In the genomic region with DNA sequence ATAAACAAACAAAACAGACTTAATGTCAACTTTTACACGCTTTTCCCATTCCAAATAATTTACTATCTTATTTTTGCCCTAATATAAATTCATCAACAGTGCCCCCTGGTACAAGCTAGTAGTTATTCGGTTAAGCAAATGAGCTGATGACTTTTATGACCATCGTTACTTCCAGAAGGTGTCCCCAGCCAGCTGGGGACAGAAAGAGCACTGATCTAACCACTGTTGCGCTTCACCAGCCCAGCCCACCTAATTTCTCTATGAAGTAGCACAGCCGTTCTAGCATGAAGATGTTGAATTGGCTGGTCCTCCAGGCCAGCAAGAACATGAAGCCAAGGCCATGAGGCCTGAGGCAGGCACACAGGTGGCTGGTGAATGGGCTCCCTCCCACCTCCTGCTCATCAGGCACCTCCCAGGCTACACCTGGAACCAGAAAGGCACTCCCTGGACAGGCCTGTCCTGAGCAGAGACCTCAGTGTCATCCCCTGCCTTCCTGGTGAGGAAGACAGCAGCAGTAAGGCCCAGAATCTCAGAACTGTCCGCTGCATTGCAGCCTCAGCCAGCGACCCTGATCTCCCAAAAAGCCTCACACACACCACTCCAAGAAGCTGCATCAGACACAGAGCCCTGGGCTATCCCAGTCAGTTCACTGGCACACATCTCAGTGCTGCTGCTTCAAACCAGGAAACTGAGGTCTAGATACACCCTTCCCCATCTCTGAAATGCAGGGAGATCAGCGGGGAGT, we compare ENCODE assay signal across 21 cellular contexts. TPM values are rescaled to one million over a fixed set of nuclear protein-coding genes. Genes with fewer than 3 reads are reported as not detected.
A peak's percentile ranks its signal among the peaks of the same experiment; 100 is the strongest.
DNase-seq lines count a peak whose midpoint lies in the region; ATAC-seq, FAIRE-seq and TF ChIP-seq lines count a peak whose summit lies in the region.
"Had no signal": no experiment of that assay in that cellular context is flagged by ENCODE, and none has a peak within 500 bp of the region (broad histone marks: within the 10 kb centered on the region; RNA-seq: fewer than 3 reads in every experiment).

No MANE protein-coding gene starts in this region.

- no peak for FAIRE-seq in K562 (lab: Jason Lieb, UNC)
- FAIRE-seq: pancreas had no signal

- H3K9me1 ChIP-seq in K562 (ENCODE audit: control insufficient read depth, insufficient read depth, low read length): peaks cover 4% of the 10 kb centered on the region

- BruUV-seq in K562 (replicated peaks; lab: Mats Ljungman, UMichigan) (no TSS peak), PC-9 (replicated peaks; lab: Mats Ljungman, UMichigan) (no TSS peak)

- no peak overlapping the region for H3K4me3 Mint-ChIP-seq in progenitor cell of endocrine pancreas (ENCODE audit: low read depth)
- no peak overlapping the region for H3K4me3 Mint-ChIP-seq in activated T-helper 1 cell treated with anti-CD3 and anti-CD28 coated beads, Interleukin-12 subunit alpha, Interleukin-12 subunit beta, Interleukin-2, Interleukin-4 antibody, amounts not matched to agents 30 ng/mL and 10 ng/mL and 1 ng/mL, durations not matched to agents 14 hours and 24 hours and 36 hours
- H3K4me3 Mint-ChIP-seq: activated CD8-positive, alpha-beta T cell treated with anti-CD3 and anti-CD28 coated beads, Interleukin-2, amount 10 ng/mL, durations not matched to agents 7 days and 5 days; activated T-cell treated with anti-CD3 and anti-CD28 coated beads, Interleukin-2, amount 50 U/mL, for 4 hours; CD8-positive, alpha-beta memory T cell; memory B cell; natural killer cell had no signal

- intact Hi-C loops in K562 (cut with micrococcal nuclease): no loop called here
- intact Hi-C loops in PC-9 (cut with micrococcal nuclease; ENCODE audit: unreplicated experiment): no loop called here
- intact Hi-C loops in activated T-helper 1 cell treated with anti-CD3 and anti-CD28 coated beads, Interleukin-12 subunit alpha, Interleukin-12 subunit beta, Interleukin-2, Interleukin-4 antibody, amounts not matched to agents 30 ng/mL and 10 ng/mL and 1 ng/mL, durations not matched to agents 14 hours and 24 hours and 36 hours (cut with micrococcal nuclease): no loop called here

- CTCF ChIA-PET in K562 (lab: Yijun Ruan, JAX; ENCODE audit: low intra/inter-chr PET ratio) (interaction anchor here (0.6 to 0.7 kb wide), 2 partner anchors 68 to 1120 kb away, joined by 3 to 4 read pairs; no protein-coding TSS in a partner anchor), PC-9 (lab: Charles Lee) (no interaction called here)

- no peak for ATAC-seq in DND-41 (ENCODE audit: insufficient read depth, low read depth)
- peak; percentile 47 for ATAC-seq in K562
- no peak for ATAC-seq in GM19023 (IDR thresholded peaks at IDR 0.05; ENCODE audit: unreplicated experiment)
- ATAC-seq: activated CD8-positive, alpha-beta T cell treated with anti-CD3 and anti-CD28 coated beads, Interleukin-2, amount 10 ng/mL, durations not matched to agents 7 days and 5 days; activated T-cell treated with anti-CD3 and anti-CD28 coated beads, Interleukin-2, amount 50 U/mL, for 4 hours; natural killer cell; pancreas had no signal

- H4K20me1 ChIP-seq in DND-41 (ENCODE audit: insufficient read depth, low read length): peaks cover 52% of the 10 kb centered on the region
- peaks cover 35% of the 10 kb centered on the region for H4K20me1 ChIP-seq in K562 (replicated peaks; ENCODE audit: control insufficient read depth, insufficient read depth, low read length)
- H4K20me1 ChIP-seq in PC-9 (ENCODE audit: insufficient read depth): no peaks in the 10 kb centered on the region

- H3K79me2 ChIP-seq in DND-41 (ENCODE audit: insufficient read depth, low read length): peaks cover 84% of the 10 kb centered on the region
- no peaks in the 10 kb centered on the region for H3K79me2 ChIP-seq in K562 (ENCODE audit: control insufficient read depth, insufficient read depth, low read length)
- H3K79me2 ChIP-seq in PC-9 (ENCODE audit: low read depth): 0 out of 2 replicates have a peak, but pooled peaks cover under 1% of the 10 kb centered on the region

- no peak for TF ChIP-seq EP300 in Ishikawa (IDR thresholded peaks at IDR 0.05; ENCODE audit: borderline replicate concordance)
- no peak for TF ChIP-seq EP300 in K562 (IDR thresholded peaks at IDR 0.05; ENCODE audit: low read length)

- no peaks in the 10 kb centered on the region for H3K36me3 Mint-ChIP-seq in progenitor cell of endocrine pancreas (ENCODE audit: insufficient read depth)
- peaks cover 6% of the 10 kb centered on the region for H3K36me3 Mint-ChIP-seq in activated T-helper 1 cell treated with anti-CD3 and anti-CD28 coated beads, Interleukin-12 subunit alpha, Interleukin-12 subunit beta, Interleukin-2, Interleukin-4 antibody, amounts not matched to agents 30 ng/mL and 10 ng/mL and 1 ng/mL, durations not matched to agents 14 hours and 24 hours and 36 hours (ENCODE audit: low read depth)
- H3K36me3 Mint-ChIP-seq: memory B cell, natural killer cell had no signal

- H3K27me3 ChIP-seq in DND-41 (ENCODE audit: insufficient read depth, low read length, poor library complexity): no peaks in the 10 kb centered on the region
- H3K27me3 ChIP-seq in K562 (ENCODE audit: control insufficient read depth in 2 of 2, insufficient read depth in 2 of 2, low read length in 2 of 2): no peaks in the 10 kb centered on the region
- no peaks in the 10 kb centered on the region for H3K27me3 ChIP-seq in PC-9 (ENCODE audit: insufficient read depth, low read depth)
- H3K27me3 ChIP-seq: pancreas, right lobe of liver had no signal

- no peak overlapping the region for H2AFZ ChIP-seq in DND-41 (ENCODE audit: low read depth, low read length)
- H2AFZ ChIP-seq in K562 (ENCODE audit: low read depth, low read length): no peak overlapping the region
- no peak overlapping the region for H2AFZ ChIP-seq in PC-9

- no peak for DNase-seq in DND-41
- DNase-seq in K562 (ENCODE audit: extremely low read depth in 1 of 4, low spot score in 3 of 4): peak in 1 of 4 experiments; percentile 41
- DNase-seq in progenitor cell of endocrine pancreas (ENCODE audit: low spot score, unreplicated experiment): no peak
- DNase-seq in PC-9: no peak
- DNase-seq in activated T-helper 1 cell treated with anti-CD3 and anti-CD28 coated beads, Interleukin-12 subunit alpha, Interleukin-12 subunit beta, Interleukin-2, Interleukin-4 antibody, amounts not matched to agents 30 ng/mL and 10 ng/mL and 1 ng/mL, durations not matched to agents 14 hours and 24 hours and 36 hours (ENCODE audit: low spot score): no peak
- DNase-seq: activated CD4-positive, CD25-positive, alpha-beta regulatory T cell treated with anti-CD3 and anti-CD28 coated beads, Interleukin-2, amount 50 U/mL, for 72 hours; activated CD8-positive, alpha-beta T cell treated with anti-CD3 and anti-CD28 coated beads, Interleukin-2, amount 10 ng/mL, durations not matched to agents 7 days and 5 days; activated naive CD4-positive, alpha-beta T cell treated with anti-CD3 and anti-CD28 coated beads, Interleukin-2, amount 50 U/mL, for 16 hours; activated T-cell treated with anti-CD3 and anti-CD28 coated beads, Interleukin-2, amount 50 U/mL, for 4 hours; CD8-positive, alpha-beta memory T cell; cerebellar nuclear complex; effector CD8-positive, alpha-beta T cell; natural killer cell; NCI-H1048; NCI-H2029; pancreas had no signal

- TF ChIP-seq CTCF in DND-41 (IDR thresholded peaks at IDR 0.05; ENCODE audit: borderline replicate concordance, extremely low read depth, low read length, poor library complexity, severe bottlenecking) (no peak), K562 (IDR thresholded peaks at IDR 0.05 in 2 of 3, conservative IDR thresholded peaks at IDR 0.05 in 1 of 3; ENCODE audit: insufficient read depth in 2 of 3, low read depth in 1 of 3, low read length in 3 of 3) (peak; percentile 39 to 64 (median 48); a peak in 5 of 6 replicates), progenitor cell of endocrine pancreas (IDR thresholded peaks at IDR 0.05; ENCODE audit: unreplicated experiment) (no peak), PC-9 (conservative IDR thresholded peaks at IDR 0.05) (no peak)

- POLR2A ChIA-PET in K562 (lab: Yijun Ruan, JAX) (interaction anchor here (0.9 to 13.6 kb wide), 7 partner anchors 9 to 69 kb away, joined by 3 to 247 read pairs (median 7); partner anchors contain the start of genes GNB1L and RTL10), PC-9 (lab: Charles Lee; ENCODE audit: unreplicated experiment) (interaction anchor here (0.5 kb wide), 1 partner anchor 67 kb away, joined by 3 read pairs; no protein-coding TSS in a partner anchor)

- peak overlapping the region; percentile 11; the same call in 1 of the 2 replicates for H3K27ac ChIP-seq in DND-41 (ENCODE audit: low read length)
- no peak overlapping the region for H3K27ac ChIP-seq in K562 (ENCODE audit: extremely low read depth, low read depth, low read length)
- no peak overlapping the region for H3K27ac ChIP-seq in PC-9
- H3K27ac ChIP-seq: KMS-11, pancreas, right lobe of liver had no signal

- H3K9me2 ChIP-seq in PC-9 (ENCODE audit: insufficient read depth): no peaks in the 10 kb centered on the region

- WGBS in K562 (ENCODE audit: insufficient coverage, low coverage, missing lambda C conversion rate): 52% methylated on average over 8 of the region's 8 CpGs

- H3K4me1 ChIP-seq in DND-41 (ENCODE audit: insufficient read depth, low read length) (no peaks in the 10 kb centered on the region), K562 (replicated peaks in 1 of 2; ENCODE audit: control insufficient read depth in 2 of 2, insufficient read depth in 2 of 2, low read length in 2 of 2) (peaks cover 0 to 38% of the 10 kb centered on the region in 2 experiments; a peak in 2 of 5 replicates), PC-9 (replicated peaks; ENCODE audit: insufficient read depth) (no peaks in the 10 kb centered on the region)
- H3K4me1 ChIP-seq: pancreas, right lobe of liver had no signal

- H3K4me2 ChIP-seq in DND-41 (ENCODE audit: insufficient read depth, low read length) (no peak overlapping the region), K562 (ENCODE audit: insufficient read depth, low read length) (no peak overlapping the region), PC-9 (no peak overlapping the region)
- H3K4me2 ChIP-seq: KMS-11 had no signal

- no peaks in the 10 kb centered on the region for H3K9me3 ChIP-seq in DND-41 (ENCODE audit: insufficient read depth, low read length, severe bottlenecking)
- no peaks in the 10 kb centered on the region for H3K9me3 ChIP-seq in K562 (replicated peaks; ENCODE audit: control insufficient read depth, insufficient read depth, low read depth, low read length)
- no peaks in the 10 kb centered on the region for H3K9me3 ChIP-seq in PC-9 (ENCODE audit: insufficient read depth, low read depth)
- H3K9me3 ChIP-seq: pancreas, right lobe of liver had no signal

- no peaks in the 10 kb centered on the region for H3K9me3 Mint-ChIP-seq in progenitor cell of endocrine pancreas (ENCODE audit: low read depth)
- no peaks in the 10 kb centered on the region for H3K9me3 Mint-ChIP-seq in activated T-helper 1 cell treated with anti-CD3 and anti-CD28 coated beads, Interleukin-12 subunit alpha, Interleukin-12 subunit beta, Interleukin-2, Interleukin-4 antibody, amounts not matched to agents 30 ng/mL and 10 ng/mL and 1 ng/mL, durations not matched to agents 14 hours and 24 hours and 36 hours
- H3K9me3 Mint-ChIP-seq: activated T-cell treated with anti-CD3 and anti-CD28 coated beads, Interleukin-2, amount 50 U/mL, for 4 hours; CD8-positive, alpha-beta memory T cell; memory B cell; natural killer cell had no signal

- no peak overlapping the region for H3K9ac ChIP-seq in DND-41 (ENCODE audit: low read depth, low read length)
- H3K9ac ChIP-seq in K562 (ENCODE audit: insufficient read depth in 1 of 2, low read depth in 2 of 2, low read length in 2 of 2): peak overlapping the region in 1 of 2 experiments; percentile 46; a peak in 2 of 4 replicates
- H3K9ac ChIP-seq: KMS-11 had no signal

- H3K4me3 ChIP-seq in DND-41 (ENCODE audit: low read depth in 1 of 2, low read length in 2 of 2): no peak overlapping the region
- no peak overlapping the region for H3K4me3 ChIP-seq in K562
- no peak overlapping the region for H3K4me3 ChIP-seq in PC-9
- H3K4me3 ChIP-seq: pancreas, right lobe of liver had no signal

- H3K36me3 ChIP-seq in DND-41 (ENCODE audit: insufficient read depth, low read length) (peaks cover 37% of the 10 kb centered on the region), K562 (ENCODE audit: control insufficient read depth, insufficient read depth, low read length) (peaks cover 1% of the 10 kb centered on the region; the same call in 1 of the 3 replicates), PC-9 (ENCODE audit: low read depth) (no peaks in the 10 kb centered on the region)
- H3K36me3 ChIP-seq: pancreas, right lobe of liver had no signal

- no peak for TF ChIP-seq POLR2A in K562 (conservative IDR thresholded peaks at IDR 0.05)

- in situ Hi-C loops in K562 (cut with MboI): no loop called here

- peaks cover 12% of the 10 kb centered on the region for H3K4me1 Mint-ChIP-seq in progenitor cell of endocrine pancreas (ENCODE audit: low read depth)
- peaks cover 6% of the 10 kb centered on the region for H3K4me1 Mint-ChIP-seq in activated T-helper 1 cell treated with anti-CD3 and anti-CD28 coated beads, Interleukin-12 subunit alpha, Interleukin-12 subunit beta, Interleukin-2, Interleukin-4 antibody, amounts not matched to agents 30 ng/mL and 10 ng/mL and 1 ng/mL, durations not matched to agents 14 hours and 24 hours and 36 hours (ENCODE audit: low read depth)

- H3K27ac Mint-ChIP-seq in progenitor cell of endocrine pancreas: peak overlapping the region; percentile 40
- H3K27ac Mint-ChIP-seq in activated T-helper 1 cell treated with anti-CD3 and anti-CD28 coated beads, Interleukin-12 subunit alpha, Interleukin-12 subunit beta, Interleukin-2, Interleukin-4 antibody, amounts not matched to agents 30 ng/mL and 10 ng/mL and 1 ng/mL, durations not matched to agents 14 hours and 24 hours and 36 hours: no peak overlapping the region
- H3K27ac Mint-ChIP-seq: activated CD8-positive, alpha-beta T cell treated with anti-CD3 and anti-CD28 coated beads, Interleukin-2, amount 10 ng/mL, durations not matched to agents 7 days and 5 days; memory B cell; natural killer cell had no signal

- TF ChIP-seq RAD21 in Ishikawa (IDR thresholded peaks at IDR 0.05; ENCODE audit: low read depth) (peak; percentile 14; the same call in 1 of the 2 replicates), K562 (CRISPR knock-in tag; conservative IDR thresholded peaks at IDR 0.05 in 1 of 2, IDR thresholded peaks at IDR 0.05 in 1 of 2) (peak in 1 of 2 experiments; percentile 60; a peak in 2 of 4 replicates)

- H3K27me3 Mint-ChIP-seq in progenitor cell of endocrine pancreas: no peaks in the 10 kb centered on the region
- H3K27me3 Mint-ChIP-seq in activated T-helper 1 cell treated with anti-CD3 and anti-CD28 coated beads, Interleukin-12 subunit alpha, Interleukin-12 subunit beta, Interleukin-2, Interleukin-4 antibody, amounts not matched to agents 30 ng/mL and 10 ng/mL and 1 ng/mL, durations not matched to agents 14 hours and 24 hours and 36 hours (ENCODE audit: insufficient read depth): no peaks in the 10 kb centered on the region
- H3K27me3 Mint-ChIP-seq: CD8-positive, alpha-beta memory T cell; memory B cell had no signal

- no peaks in the 10 kb centered on the region for H3F3A ChIP-seq in PC-9 (ENCODE audit: insufficient read depth, low read depth)

RNA-seq across cellular contexts. Expression of gene GNB1L, which starts 12.9 kb away (rescaled TPM):
- 5.3 and 21.3 TPM in 2 replicates for total RNA-seq in K562 (2011; cell fraction: chromatin; rRNA removed; ENCODE audit: low replicate concordance)
- total RNA-seq in K562 (2011; cell fraction: nucleolus; rRNA removed): 21.8 and 25.5 TPM in 2 replicates
- total RNA-seq in K562 (2011; cell fraction: nucleoplasm; rRNA removed): 7.3 and 7.8 TPM in 2 replicates
- total RNA-seq in K562 (2014; rRNA removed): 48.9 and 69.1 TPM in 2 replicates
- 0.57 and 0.84 TPM in 2 replicates for total RNA-seq in K562 (2014; rRNA removed; fragmentation: Illumina TruSeq; extraction: Trizol)
- total RNA-seq in K562 (2015; rRNA removed; fragmentation: Illumina TruSeq; extraction: Trizol): 17.8 and 20.6 TPM in 2 replicates
- 50.5 and 55.3 TPM in 2 replicates for total RNA-seq in K562 (2021)
- polyA plus RNA-seq in K562 (2011; rRNA removed): 10.2 and 35.0 TPM in 2 replicates
- polyA plus RNA-seq in K562 (2011; cell fraction: cytosol; rRNA removed): 37.2 and 43.8 TPM in 2 replicates
- polyA plus RNA-seq in K562 (2011; cell fraction: nucleus; rRNA removed): 33.2 and 43.3 TPM in 2 replicates
- polyA plus RNA-seq in K562 (2012): 42.2 and 62.2 TPM in 2 replicates
- 1.9 and 18.0 TPM in 2 replicates for polyA plus RNA-seq in K562 (2014; fragmentation: Illumina TruSeq; extraction: Trizol)
- 1 to 10 TPM in 1 of 2 experiments, under 1 TPM in 1; 0.56 to 3.5 TPM for polyA plus RNA-seq in K562 (2014; fragmentation: Nextera tagmentation; extraction: Ambion mirVana)
- 40.7 and 41.3 TPM in 2 replicates for polyA plus RNA-seq in K562 (2014; rRNA removed)
- polyA minus RNA-seq in K562 (2011; rRNA and poly(A)+ RNA removed): 2.8 and 3.7 TPM in 2 replicates
- polyA minus RNA-seq in K562 (2011; cell fraction: cytosol; rRNA and poly(A)+ RNA removed): 13.2 and 33.0 TPM in 2 replicates
- polyA minus RNA-seq in K562 (2011; cell fraction: nucleus; rRNA and poly(A)+ RNA removed): 12.0 and 14.3 TPM in 2 replicates
- total RNA-seq in progenitor cell of endocrine pancreas: 9.0 and 9.9 TPM in 2 replicates
- 10.3 and 13.9 TPM in 2 replicates for total RNA-seq in PC-9 (2021)
- total RNA-seq in activated T-helper 1 cell treated with anti-CD3 and anti-CD28 coated beads, Interleukin-12 subunit alpha, Interleukin-12 subunit beta, Interleukin-2, Interleukin-4 antibody, amounts not matched to agents 30 ng/mL and 10 ng/mL and 1 ng/mL, durations not matched to agents 14 hours and 24 hours and 36 hours: 20.6 and 21.5 TPM in 2 replicates

RNA-seq across cellular contexts. Expression of gene RTL10, which starts 12.9 kb away (rescaled TPM):
- total RNA-seq in K562 (2011; cell fraction: chromatin; rRNA removed; ENCODE audit: low replicate concordance): 82.4 and 192 TPM in 2 replicates
- 134 and 166 TPM in 2 replicates for total RNA-seq in K562 (2011; cell fraction: nucleolus; rRNA removed)
- 107 and 110 TPM in 2 replicates for total RNA-seq in K562 (2011; cell fraction: nucleoplasm; rRNA removed)
- total RNA-seq in K562 (2014; rRNA removed): 32.5 and 42.0 TPM in 2 replicates
- 16.3 and 19.8 TPM in 2 replicates for total RNA-seq in K562 (2014; rRNA removed; fragmentation: Illumina TruSeq; extraction: Trizol)
- 26.2 and 28.8 TPM in 2 replicates for total RNA-seq in K562 (2015; rRNA removed; fragmentation: Illumina TruSeq; extraction: Trizol)
- 75.4 and 75.5 TPM in 2 replicates for total RNA-seq in K562 (2021)
- 32.7 and 82.6 TPM in 2 replicates for polyA plus RNA-seq in K562 (2011; rRNA removed)
- polyA plus RNA-seq in K562 (2011; cell fraction: cytosol; rRNA removed): 68.8 and 74.9 TPM in 2 replicates
- 124 and 157 TPM in 2 replicates for polyA plus RNA-seq in K562 (2011; cell fraction: nucleus; rRNA removed)
- 40.3 and 56.9 TPM in 2 replicates for polyA plus RNA-seq in K562 (2012)
- polyA plus RNA-seq in K562 (2014; fragmentation: Illumina TruSeq; extraction: Trizol): 39.2 and 40.1 TPM in 2 replicates
- polyA plus RNA-seq in K562 (2014; fragmentation: Nextera tagmentation; extraction: Ambion mirVana): 10 to 100 TPM; 23.6 to 33.7 TPM
- 28.2 and 31.2 TPM in 2 replicates for polyA plus RNA-seq in K562 (2014; rRNA removed)
- polyA minus RNA-seq in K562 (2011; rRNA and poly(A)+ RNA removed): 49.5 and 66.5 TPM in 2 replicates
- 31.7 and 46.0 TPM in 2 replicates for polyA minus RNA-seq in K562 (2011; cell fraction: cytosol; rRNA and poly(A)+ RNA removed)
- polyA minus RNA-seq in K562 (2011; cell fraction: nucleus; rRNA and poly(A)+ RNA removed): 42.7 and 85.4 TPM in 2 replicates
- total RNA-seq in progenitor cell of endocrine pancreas: 27.2 and 27.4 TPM in 2 replicates
- total RNA-seq in PC-9 (2021): 20.9 and 23.5 TPM in 2 replicates
- total RNA-seq in activated T-helper 1 cell treated with anti-CD3 and anti-CD28 coated beads, Interleukin-12 subunit alpha, Interleukin-12 subunit beta, Interleukin-2, Interleukin-4 antibody, amounts not matched to agents 30 ng/mL and 10 ng/mL and 1 ng/mL, durations not matched to agents 14 hours and 24 hours and 36 hours: 22.2 and 24.1 TPM in 2 replicates

Comparison
In these comparisons a context has a peak if more than half of its experiments do, and no peak if none do; other contexts are left out.
1. CTCF ChIP-seq: peak in K562 (3 of 3); none in DND-41 (single experiment), progenitor cell of endocrine pancreas (single experiment) and PC-9 (single experiment).